8 cellular contexts compared by ENCODE assay signal in the genomic region with DNA sequence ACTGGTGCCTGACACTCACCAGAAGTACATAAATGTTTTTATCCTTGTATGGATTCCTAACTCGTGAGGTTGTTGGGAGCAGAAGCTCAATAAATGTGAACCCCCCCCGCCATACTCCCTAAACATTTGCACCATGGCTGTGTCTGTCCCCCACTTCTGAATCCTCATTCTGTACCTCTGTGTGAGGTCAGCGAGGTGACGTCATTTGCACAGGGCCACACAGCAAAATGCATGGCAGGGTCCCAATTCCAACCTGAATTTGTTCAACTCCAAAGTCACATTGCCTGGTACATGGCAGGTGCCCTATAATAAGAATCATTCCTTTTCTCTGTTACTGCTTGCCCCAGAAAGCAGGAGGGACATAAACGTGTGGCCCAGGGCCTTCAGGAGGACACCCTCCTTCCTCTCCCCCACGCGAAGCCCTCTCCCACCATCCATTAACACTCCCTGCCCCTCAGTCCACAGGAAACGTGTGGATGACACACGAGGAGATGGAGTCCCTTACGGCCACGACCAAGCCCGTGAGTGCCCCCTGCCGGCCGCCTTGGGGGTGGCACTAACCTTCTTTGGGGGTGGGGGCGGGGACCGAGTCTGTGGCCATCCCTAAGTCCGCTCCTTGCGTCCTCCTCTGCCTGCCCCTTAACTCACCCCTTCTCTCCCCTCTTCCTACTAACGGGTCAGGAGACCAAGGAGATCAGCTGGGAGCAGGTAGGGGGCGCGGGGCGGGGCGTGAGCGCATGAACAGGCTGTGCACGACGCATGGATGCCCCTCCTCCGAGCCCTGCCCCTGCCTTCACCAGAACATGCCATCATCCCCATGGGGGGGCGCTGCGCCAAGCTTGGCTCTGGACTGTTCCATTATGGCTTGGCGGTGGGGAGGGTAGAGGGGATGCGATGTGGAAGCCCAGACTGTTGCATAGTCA. TPM values are rescaled to one million over a fixed set of nuclear protein-coding genes. Genes with fewer than 3 reads are reported as not detected.
DNase-seq lines count a peak whose midpoint lies in the region; ATAC-seq, FAIRE-seq and TF ChIP-seq lines count a peak whose summit lies in the region.

No MANE protein-coding gene starts in this region.

- CTCF ChIA-PET in HEK293 (lab: Yijun Ruan, JAX): interaction anchor here (0.5 to 6.6 kb wide), 35 partner anchors 10 to 472 kb away, joined by 3 to 70 read pairs (median 5); partner anchors contain the start of genes GYS1, HRC, LIN7B and RUVBL2

- no peaks in the 10 kb centered on the region; a peak in 1 of 3 replicates for H3K36me3 ChIP-seq in HEK293 (ENCODE audit: control insufficient read depth in 2 of 2, insufficient read depth in 1 of 2, low read length in 2 of 2)
- H3K36me3 ChIP-seq in subcutaneous abdominal adipose tissue (ENCODE audit: control insufficient read depth in 5 of 5, insufficient read depth in 5 of 5, low read length in 5 of 5): no peaks in the 10 kb centered on the region

- H3K27ac ChIP-seq in HEK293 (ENCODE audit: extremely low read depth, low read depth, low read length): no peak overlapping the region; the same call in 1 of the 2 replicates
- H3K27ac ChIP-seq in subcutaneous abdominal adipose tissue (ENCODE audit: low read depth, low read length): no peak overlapping the region

- no peak for ATAC-seq in HG03025 (IDR thresholded peaks at IDR 0.05; ENCODE audit: low FRiP score, unreplicated experiment)

- peak overlapping the region; percentile 34 for H3K4me3 ChIP-seq in HEK293 (ENCODE audit: low read depth, low read length)
- H3K4me3 ChIP-seq in subcutaneous abdominal adipose tissue (ENCODE audit: low read depth in 1 of 5, low read length in 5 of 5): peak overlapping the region; percentile 21 to 40 (median 35)

- no peak overlapping the region for H3K9ac ChIP-seq in subcutaneous abdominal adipose tissue (ENCODE audit: low read length in 5 of 5)

- POLR2A ChIA-PET in HEK293 (lab: Yijun Ruan, JAX): interaction anchor here (0.5 to 1.6 kb wide), 5 partner anchors 18 to 170 kb away, joined by 3 to 5 read pairs (median 4); partner anchors contain the start of gene PPFIA3

- DNase-seq in Ammon's horn (ENCODE audit: low spot score) (peak; percentile 77), RCC 7860 (ENCODE audit: low spot score) (peak; percentile 12), activated gamma-delta T cell treated with Interleukin-2 at 50 U/mL for 16 hours (peak; percentile 76), frontal cortex (ENCODE audit: low spot score in 2 of 2) (peak; percentile 75 to 82), nucleus accumbens (lab: John Stamatoyannopoulos, UW) (peak in 51 of 56 donors; percentile 34 to 90 (median 68))

- peak; percentile 97 for TF ChIP-seq CTCF in HEK293 (tag by site-specific recombination; IDR thresholded peaks at IDR 0.05)

- FAIRE-seq in RCC 7860 (lab: Jason Lieb, UNC) (no peak), frontal cortex (lab: Jason Lieb, UNC) (no peak)

- peaks cover 0 to 14% (median 0%) of the 10 kb centered on the region in 5 donors for H3K27me3 ChIP-seq in subcutaneous abdominal adipose tissue (ENCODE audit: control insufficient read depth in 5 of 5, insufficient read depth in 4 of 5, low read length in 5 of 5)

- no peaks in the 10 kb centered on the region for H3K9me3 ChIP-seq in HEK293 (ENCODE audit: control insufficient read depth, insufficient read depth, low read depth, low read length)
- H3K9me3 ChIP-seq in subcutaneous abdominal adipose tissue (ENCODE audit: control insufficient read depth in 5 of 5, low read length in 5 of 5): no peaks in the 10 kb centered on the region

- H3K4me1 ChIP-seq in HEK293 (ENCODE audit: control insufficient read depth, insufficient read depth, low read length): peaks cover 6% of the 10 kb centered on the region
- peaks cover 2 to 51% (median 44%) of the 10 kb centered on the region in 5 donors for H3K4me1 ChIP-seq in subcutaneous abdominal adipose tissue (ENCODE audit: control insufficient read depth in 5 of 5, insufficient read depth in 5 of 5, low read length in 5 of 5)

TF ChIP-seq in HEK293, 187 proteins besides CTCF, POLR2A, EP300 and RAD21 (continues in another document):
- TF ChIP-seq SP2 (tag by site-specific recombination; IDR thresholded peaks at IDR 0.05) (peak; percentile 28), ZFP41 (tag by site-specific recombination; IDR thresholded peaks at IDR 0.05; ENCODE audit: borderline replicate concordance) (no peak), ZNF473 (tag by site-specific recombination; IDR thresholded peaks at IDR 0.05) (no peak), ZNF654 (tag by site-specific recombination; IDR thresholded peaks at IDR 0.05; ENCODE audit: low read depth) (peak; percentile 61), ZNF26 (tag by site-specific recombination; IDR thresholded peaks at IDR 0.05) (no peak), ZNF548 (tag by site-specific recombination; IDR thresholded peaks at IDR 0.05) (no peak), ZNF366 (tag by site-specific recombination; conservative IDR thresholded peaks at IDR 0.05) (peak; percentile 41), ZNF266 (tag by site-specific recombination; IDR thresholded peaks at IDR 0.05; ENCODE audit: low read depth) (no peak), ZNF202 (tag by site-specific recombination; IDR thresholded peaks at IDR 0.05; ENCODE audit: borderline replicate concordance) (no peak), EGR2 (tag by site-specific recombination; IDR thresholded peaks at IDR 0.05; ENCODE audit: low read depth) (peak; percentile 25; the same call in 1 of the 2 replicates), ZNF239 (tag by site-specific recombination; IDR thresholded peaks at IDR 0.05) (no peak), ZNF169 (tag by site-specific recombination; IDR thresholded peaks at IDR 0.05) (no peak), YY2 (tag by site-specific recombination; IDR thresholded peaks at IDR 0.05) (peak; percentile 36; the same call in 1 of the 2 replicates), ZNF449 (tag by site-specific recombination; IDR thresholded peaks at IDR 0.05) (peak; percentile 10; the same call in 1 of the 2 replicates), SALL2 (tag by site-specific recombination; IDR thresholded peaks at IDR 0.05; ENCODE audit: borderline replicate concordance) (no peak), ZNF133 (tag by site-specific recombination; IDR thresholded peaks at IDR 0.05) (no peak), ZNF223 (tag by site-specific recombination; IDR thresholded peaks at IDR 0.05) (no peak), ZNF335 (tag by site-specific recombination; conservative IDR thresholded peaks at IDR 0.05) (peak; percentile 64)
- TF ChIP-seq, protein P1, sequence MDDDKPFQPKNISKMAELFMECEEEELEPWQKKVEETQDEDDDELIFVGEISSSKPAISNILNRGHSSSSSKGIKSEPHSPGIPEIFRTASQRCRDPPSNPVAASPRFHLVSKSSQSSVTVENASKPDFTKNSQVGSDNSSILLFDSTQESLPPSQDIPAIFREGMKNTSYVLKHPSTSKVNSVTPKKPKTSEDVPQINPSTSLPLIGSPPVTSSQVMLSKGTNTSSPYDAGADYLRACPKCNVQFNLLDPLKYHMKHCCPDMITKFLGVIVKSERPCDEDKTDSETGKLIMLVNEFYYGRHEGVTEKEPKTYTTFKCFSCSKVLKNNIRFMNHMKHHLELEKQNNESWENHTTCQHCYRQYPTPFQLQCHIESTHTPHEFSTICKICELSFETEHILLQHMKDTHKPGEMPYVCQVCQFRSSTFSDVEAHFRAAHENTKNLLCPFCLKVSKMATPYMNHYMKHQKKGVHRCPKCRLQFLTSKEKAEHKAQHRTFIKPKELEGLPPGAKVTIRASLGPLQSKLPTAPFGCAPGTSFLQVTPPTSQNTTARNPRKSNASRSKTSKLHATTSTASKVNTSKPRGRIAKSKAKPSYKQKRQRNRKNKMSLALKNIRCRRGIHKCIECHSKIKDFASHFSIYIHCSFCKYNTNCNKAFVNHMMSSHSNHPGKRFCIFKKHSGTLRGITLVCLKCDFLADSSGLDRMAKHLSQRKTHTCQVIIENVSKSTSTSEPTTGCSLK (tag by site-specific recombination; IDR thresholded peaks at IDR 0.05): no peak
- TF ChIP-seq, protein P2, sequence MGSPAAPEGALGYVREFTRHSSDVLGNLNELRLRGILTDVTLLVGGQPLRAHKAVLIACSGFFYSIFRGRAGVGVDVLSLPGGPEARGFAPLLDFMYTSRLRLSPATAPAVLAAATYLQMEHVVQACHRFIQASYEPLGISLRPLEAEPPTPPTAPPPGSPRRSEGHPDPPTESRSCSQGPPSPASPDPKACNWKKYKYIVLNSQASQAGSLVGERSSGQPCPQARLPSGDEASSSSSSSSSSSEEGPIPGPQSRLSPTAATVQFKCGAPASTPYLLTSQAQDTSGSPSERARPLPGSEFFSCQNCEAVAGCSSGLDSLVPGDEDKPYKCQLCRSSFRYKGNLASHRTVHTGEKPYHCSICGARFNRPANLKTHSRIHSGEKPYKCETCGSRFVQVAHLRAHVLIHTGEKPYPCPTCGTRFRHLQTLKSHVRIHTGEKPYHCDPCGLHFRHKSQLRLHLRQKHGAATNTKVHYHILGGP (tag by site-specific recombination; IDR thresholded peaks at IDR 0.05): no peak

RNA-seq across cellular contexts. Expression of gene HRC, which starts 9.4 kb away (rescaled TPM):
- 0.41 TPM for total RNA-seq in frontal cortex

RNA-seq across cellular contexts. Expression of gene TRPM4, which starts 11.8 kb away (rescaled TPM):
- 4.1 TPM for total RNA-seq in frontal cortex

RNA-seq across cellular contexts. Expression of gene PPFIA3, which starts 26.4 kb away (rescaled TPM):
- 47.7 TPM for total RNA-seq in frontal cortex

RNA-seq across cellular contexts. Expression of gene C19orf73, which starts 26.8 kb away (rescaled TPM):
- 1.2 TPM for total RNA-seq in frontal cortex

RNA-seq across cellular contexts. Expression of gene LIN7B, which starts 31.6 kb away (rescaled TPM):
- 31.0 TPM for total RNA-seq in frontal cortex

Comparison
In these comparisons a context has a peak if more than half of its experiments do, and no peak if none do; other contexts are left out.
1. DNase-seq: peak in every context shown above with its lines; median percentile 78 in frontal cortex; 77 in Ammon's horn; 76 in activated gamma-delta T cell treated with Interleukin-2 at 50 U/mL for 16 hours; 68 in nucleus accumbens; 12 in RCC 7860.